In the genomic region with DNA sequence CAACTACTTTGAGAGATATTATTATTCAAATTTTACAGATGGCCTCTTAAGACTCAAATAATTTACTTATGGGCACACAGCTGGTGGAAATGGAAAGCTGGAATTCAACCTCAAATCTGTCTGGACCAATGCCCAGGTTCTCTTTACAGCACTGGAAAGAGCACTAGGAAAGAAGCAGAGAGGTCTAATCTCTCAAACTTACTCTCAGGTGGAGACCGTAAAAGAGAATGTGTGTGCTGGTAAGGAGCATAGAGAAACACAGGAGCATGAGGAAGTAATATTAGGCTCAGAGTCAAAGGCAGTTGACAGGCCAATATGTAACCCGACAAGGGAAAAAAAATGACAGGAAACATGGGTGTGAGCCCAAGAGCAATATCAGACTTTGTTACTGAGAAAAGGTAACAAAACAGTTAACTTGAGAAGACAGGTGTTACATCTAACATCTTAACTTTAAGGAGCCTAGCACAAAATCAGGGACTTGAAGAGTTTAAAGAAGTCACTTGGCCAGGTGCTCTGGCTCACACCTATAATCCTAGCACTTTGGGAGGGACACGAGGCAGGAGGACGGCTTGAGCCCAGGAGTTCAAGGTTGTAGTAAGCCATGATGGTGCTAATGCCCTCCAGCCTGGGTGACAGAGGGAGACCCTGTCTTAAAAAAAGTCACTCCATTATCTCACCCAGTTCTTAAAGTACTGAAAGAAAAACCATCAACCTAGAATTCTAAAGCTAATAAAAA, we compare ENCODE assay signal across 1 cellular context.
A peak's percentile ranks its signal among the peaks of the same experiment; 100 is the strongest.
TF ChIP-seq lines count a peak whose summit lies in the region.

No MANE protein-coding gene starts in this region.

TF ChIP-seq in K562, 482 proteins besides CTCF, POLR2A, EP300 and RAD21:
- TF ChIP-seq RNF2 (IDR thresholded peaks at IDR 0.05) = peak; percentile 30; the same call in 1 of the 2 replicates
- TF ChIP-seq, protein P1, sequence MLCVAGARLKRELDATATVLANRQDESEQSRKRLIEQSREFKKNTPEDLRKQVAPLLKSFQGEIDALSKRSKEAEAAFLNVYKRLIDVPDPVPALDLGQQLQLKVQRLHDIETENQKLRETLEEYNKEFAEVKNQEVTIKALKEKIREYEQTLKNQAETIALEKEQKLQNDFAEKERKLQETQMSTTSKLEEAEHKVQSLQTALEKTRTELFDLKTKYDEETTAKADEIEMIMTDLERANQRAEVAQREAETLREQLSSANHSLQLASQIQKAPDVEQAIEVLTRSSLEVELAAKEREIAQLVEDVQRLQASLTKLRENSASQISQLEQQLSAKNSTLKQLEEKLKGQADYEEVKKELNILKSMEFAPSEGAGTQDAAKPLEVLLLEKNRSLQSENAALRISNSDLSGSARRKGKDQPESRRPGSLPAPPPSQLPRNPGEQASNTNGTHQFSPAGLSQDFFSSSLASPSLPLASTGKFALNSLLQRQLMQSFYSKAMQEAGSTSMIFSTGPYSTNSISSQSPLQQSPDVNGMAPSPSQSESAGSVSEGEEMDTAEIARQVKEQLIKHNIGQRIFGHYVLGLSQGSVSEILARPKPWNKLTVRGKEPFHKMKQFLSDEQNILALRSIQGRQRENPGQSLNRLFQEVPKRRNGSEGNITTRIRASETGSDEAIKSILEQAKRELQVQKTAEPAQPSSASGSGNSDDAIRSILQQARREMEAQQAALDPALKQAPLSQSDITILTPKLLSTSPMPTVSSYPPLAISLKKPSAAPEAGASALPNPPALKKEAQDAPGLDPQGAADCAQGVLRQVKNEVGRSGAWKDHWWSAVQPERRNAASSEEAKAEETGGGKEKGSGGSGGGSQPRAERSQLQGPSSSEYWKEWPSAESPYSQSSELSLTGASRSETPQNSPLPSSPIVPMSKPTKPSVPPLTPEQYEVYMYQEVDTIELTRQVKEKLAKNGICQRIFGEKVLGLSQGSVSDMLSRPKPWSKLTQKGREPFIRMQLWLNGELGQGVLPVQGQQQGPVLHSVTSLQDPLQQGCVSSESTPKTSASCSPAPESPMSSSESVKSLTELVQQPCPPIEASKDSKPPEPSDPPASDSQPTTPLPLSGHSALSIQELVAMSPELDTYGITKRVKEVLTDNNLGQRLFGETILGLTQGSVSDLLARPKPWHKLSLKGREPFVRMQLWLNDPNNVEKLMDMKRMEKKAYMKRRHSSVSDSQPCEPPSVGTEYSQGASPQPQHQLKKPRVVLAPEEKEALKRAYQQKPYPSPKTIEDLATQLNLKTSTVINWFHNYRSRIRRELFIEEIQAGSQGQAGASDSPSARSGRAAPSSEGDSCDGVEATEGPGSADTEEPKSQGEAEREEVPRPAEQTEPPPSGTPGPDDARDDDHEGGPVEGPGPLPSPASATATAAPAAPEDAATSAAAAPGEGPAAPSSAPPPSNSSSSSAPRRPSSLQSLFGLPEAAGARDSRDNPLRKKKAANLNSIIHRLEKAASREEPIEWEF (CRISPR knock-in tag; IDR thresholded peaks at IDR 0.05) = no peak
- TF ChIP-seq JUNB (CRISPR knock-in tag; conservative IDR thresholded peaks at IDR 0.05) = no peak
- no peak for TF ChIP-seq MEF2D (tag; conservative IDR thresholded peaks at IDR 0.05; ENCODE audit: low read depth)
- TF ChIP-seq PTBP1 (IDR thresholded peaks at IDR 0.05; ENCODE audit: low read depth, low read length) = no peak
- TF ChIP-seq, protein P2, sequence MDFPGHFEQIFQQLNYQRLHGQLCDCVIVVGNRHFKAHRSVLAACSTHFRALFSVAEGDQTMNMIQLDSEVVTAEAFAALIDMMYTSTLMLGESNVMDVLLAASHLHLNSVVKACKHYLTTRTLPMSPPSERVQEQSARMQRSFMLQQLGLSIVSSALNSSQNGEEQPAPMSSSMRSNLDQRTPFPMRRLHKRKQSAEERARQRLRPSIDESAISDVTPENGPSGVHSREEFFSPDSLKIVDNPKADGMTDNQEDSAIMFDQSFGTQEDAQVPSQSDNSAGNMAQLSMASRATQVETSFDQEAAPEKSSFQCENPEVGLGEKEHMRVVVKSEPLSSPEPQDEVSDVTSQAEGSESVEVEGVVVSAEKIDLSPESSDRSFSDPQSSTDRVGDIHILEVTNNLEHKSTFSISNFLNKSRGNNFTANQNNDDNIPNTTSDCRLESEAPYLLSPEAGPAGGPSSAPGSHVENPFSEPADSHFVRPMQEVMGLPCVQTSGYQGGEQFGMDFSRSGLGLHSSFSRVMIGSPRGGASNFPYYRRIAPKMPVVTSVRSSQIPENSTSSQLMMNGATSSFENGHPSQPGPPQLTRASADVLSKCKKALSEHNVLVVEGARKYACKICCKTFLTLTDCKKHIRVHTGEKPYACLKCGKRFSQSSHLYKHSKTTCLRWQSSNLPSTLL (IDR thresholded peaks at IDR 0.05) = no peak
- TF ChIP-seq GABPA (tag; conservative IDR thresholded peaks at IDR 0.05; ENCODE audit: low read depth) = no peak
- TF ChIP-seq FOXA1 (IDR thresholded peaks at IDR 0.05; ENCODE audit: borderline replicate concordance) = no peak
